In the genomic region with DNA sequence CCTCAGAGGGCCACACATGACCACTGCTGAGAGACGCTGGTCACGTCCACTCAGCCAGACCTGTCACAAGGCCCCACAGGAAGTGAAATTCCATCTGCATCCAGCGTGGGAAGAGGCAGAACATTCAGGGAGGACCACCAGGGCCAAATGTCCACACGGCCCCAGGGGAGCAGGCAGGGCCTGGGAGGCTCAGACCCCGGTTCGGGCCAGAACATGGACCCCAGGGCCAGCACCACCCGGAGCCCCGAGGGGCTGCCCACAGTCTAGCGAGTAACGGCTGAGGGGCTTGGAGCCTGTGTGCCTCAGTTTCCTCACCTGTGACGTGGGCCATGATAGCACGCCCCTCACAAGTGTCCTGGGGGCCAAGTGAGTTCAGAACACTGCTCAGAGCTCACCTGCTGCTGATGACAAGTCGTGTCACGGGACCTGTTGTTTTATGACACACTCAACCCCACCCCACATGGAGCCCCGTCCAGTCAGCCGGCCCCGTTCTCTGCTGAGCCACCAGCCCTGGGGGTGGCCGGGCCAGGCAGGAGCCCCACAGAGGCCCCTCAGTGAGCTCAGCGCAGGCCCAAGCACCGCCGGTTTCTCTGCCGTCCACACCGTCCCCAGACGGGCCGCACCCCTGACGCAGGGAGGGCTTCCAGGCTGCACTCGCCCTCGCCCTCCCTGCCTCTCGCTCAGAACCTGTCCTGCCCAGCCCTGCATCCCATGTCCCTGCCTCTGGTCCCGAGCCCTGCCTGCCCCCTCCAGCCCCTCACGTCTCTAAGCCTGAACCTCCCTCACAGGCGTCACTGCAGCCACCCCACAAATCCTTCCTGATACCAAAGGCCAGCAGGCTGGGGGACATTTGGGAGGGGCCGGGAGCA, we compare ENCODE assay signal across 29 cellular contexts.
"Had no signal": no experiment of that assay in that cellular context is flagged by ENCODE, and none has a peak within 500 bp of the region (broad histone marks: within the 10 kb centered on the region; RNA-seq: fewer than 3 reads in every experiment).

No MANE protein-coding gene starts in this region.

- H3K4me1 ChIP-seq: left lung, lower lobe of right lung, pancreas, prostate gland, stomach, testis, thyroid gland, transverse colon, upper lobe of left lung had no signal

- ATAC-seq: left colon, left lung, lower lobe of right lung, natural killer cell, pancreas, sciatic nerve had no signal

- H3K27ac ChIP-seq: left lung, lower lobe of right lung, pancreas, prostate gland, skin epidermis, stomach, testis, thyroid gland, transverse colon, upper lobe of left lung, vagina had no signal

- H3K9me3 Mint-ChIP-seq: mesothelial cell of epicardium, naive B cell, natural killer cell, nephron progenitor cell had no signal

- H3K4me3 Mint-ChIP-seq: mesothelial cell of epicardium, naive B cell, natural killer cell, nephron progenitor cell had no signal

- FAIRE-seq: keratinocyte, pancreas had no signal

- H3K4me3 ChIP-seq: left lung, lower lobe of right lung, pancreas, prostate gland, skin epidermis, stomach, testis, thyroid gland, transverse colon, upper lobe of left lung, vagina had no signal

- DNase-seq: head of caudate nucleus; hippocampal formation; left colon; lower lobe of right lung; mammary epithelial cell; mesendoderm; naive B cell; natural killer cell; nephron progenitor cell; nucleus accumbens; retina; stimulated activated CD4-positive, alpha-beta T cell treated with anti-CD3 and anti-CD28 coated beads, Interleukin-12 subunit alpha, Interleukin-12 subunit beta, amount 100 ng/mL, for 4 hours; stimulated activated CD4-positive, alpha-beta T cell treated with anti-CD3 and anti-CD28 coated beads, Interleukin-15, amount 100 ng/mL, for 24 hours; stimulated activated CD4-positive, alpha-beta T cell treated with anti-CD3 and anti-CD28 coated beads, Interleukin-2, amount 100 ng/mL, for 24 hours; stimulated activated CD4-positive, alpha-beta T cell treated with anti-CD3 and anti-CD28 coated beads, Interleukin-4, amount 100 ng/mL, for 1 hour; stimulated activated naive CD4-positive, alpha-beta T cell; stomach; testis; thyroid gland; transverse colon had no signal

- H3K27me3 ChIP-seq: pancreas, testis, thyroid gland, upper lobe of left lung, vagina had no signal

- H3K27ac Mint-ChIP-seq: mesothelial cell of epicardium, naive B cell, natural killer cell, nephron progenitor cell had no signal

- H3K9me3 ChIP-seq: left lung, lower lobe of right lung, pancreas, prostate gland, stomach, testis, thyroid gland, transverse colon, upper lobe of left lung, vagina had no signal

- H3K36me3 Mint-ChIP-seq: mesothelial cell of epicardium, naive B cell, natural killer cell had no signal

- H3K36me3 ChIP-seq: left lung, lower lobe of right lung, pancreas, prostate gland, stomach, thyroid gland, transverse colon, upper lobe of left lung, vagina had no signal

- H3K4me1 Mint-ChIP-seq: mesothelial cell of epicardium, natural killer cell had no signal
